Comparison of ENCODE assay signal across 20 cellular contexts in genomic region chr5:91875133-91875779, GRCh38.
DNase-seq lines count a peak whose midpoint lies in the region; ATAC-seq, FAIRE-seq and TF ChIP-seq lines count a peak whose summit lies in the region.
"Had no signal": no experiment of that assay in that cellular context is flagged by ENCODE, and none has a peak within 500 bp of the region (broad histone marks: within the 10 kb centered on the region; RNA-seq: fewer than 3 reads in every experiment).

No MANE protein-coding gene starts in this region.

- H4K20me1 ChIP-seq in GM23338 (replicated peaks; ENCODE audit: insufficient read depth), result no peaks in the 10 kb centered on the region
- H4K20me1 ChIP-seq in astrocyte (ENCODE audit: insufficient read depth, low read length), result no peaks in the 10 kb centered on the region

- H3K27me3 ChIP-seq in GM23338 (ENCODE audit: insufficient read depth) (no peaks in the 10 kb centered on the region), astrocyte (ENCODE audit: insufficient read depth, low read length) (no peaks in the 10 kb centered on the region), mesendoderm (ENCODE audit: insufficient read depth, low read length, poor library complexity) (no peaks in the 10 kb centered on the region)

- no peak overlapping the region for H2BK5ac ChIP-seq in mesendoderm (ENCODE audit: low read length)

- H3K18ac ChIP-seq in mesendoderm (ENCODE audit: low read length), result no peak overlapping the region

- H3K23ac ChIP-seq in mesendoderm (ENCODE audit: low read length), result no peak overlapping the region

- H3K56ac ChIP-seq in mesendoderm (ENCODE audit: low read length), result no peak overlapping the region

- ATAC-seq in GM23338, result peak; percentile 58
- ATAC-seq in HG03095 (IDR thresholded peaks at IDR 0.05; ENCODE audit: unreplicated experiment), result no peak
- no peak for ATAC-seq in stimulated activated effector memory CD8-positive, alpha-beta T cell treated with anti-CD3 and anti-CD28 coated beads, Interleukin-12 subunit alpha, Interleukin-12 subunit beta, amount 100 ng/mL, for 72 hours
- ATAC-seq: HCT116, SK-N-SH treated with all-trans-retinoic acid at 6 μM for 48 hours had no signal

- H3K4me3 ChIP-seq in GM23338 (no peak overlapping the region), astrocyte (ENCODE audit: insufficient read depth, low read depth, low read length) (no peak overlapping the region), mesendoderm (ENCODE audit: low read length) (no peak overlapping the region)
- H3K4me3 ChIP-seq: MG63 had no signal

- H3K4me2 ChIP-seq in GM23338, result peak overlapping the region; percentile 48; the same call in 1 of the 2 replicates
- peak overlapping the region; percentile 58 for H3K4me2 ChIP-seq in astrocyte (ENCODE audit: low read length)
- H3K4me2 ChIP-seq in mesendoderm (ENCODE audit: low read length), result no peak overlapping the region
- H3K4me2 ChIP-seq: KMS-11 had no signal

- no peak overlapping the region for H2BK15ac ChIP-seq in mesendoderm (replicated peaks; ENCODE audit: low read depth)

- no peaks in the 10 kb centered on the region for H3K9me2 ChIP-seq in GM23338 (ENCODE audit: insufficient read depth)

- H3K4me3 Mint-ChIP-seq in GM23338 (no peak overlapping the region), astrocyte (ENCODE audit: unreplicated experiment) (no peak overlapping the region)
- no peak overlapping the region for H3K4me3 Mint-ChIP-seq in stimulated activated effector memory CD8-positive, alpha-beta T cell treated with anti-CD3 and anti-CD28 coated beads, Interleukin-12 subunit alpha, Interleukin-12 subunit beta, amount 100 ng/mL, for 72 hours

- no peak overlapping the region for H2BK120ac ChIP-seq in mesendoderm (ENCODE audit: low read depth, low read length)

- peak in 1 of 2 experiments; percentile 21; a peak in 1 of 4 replicates for TF ChIP-seq CTCF in GM23338 (conservative IDR thresholded peaks at IDR 0.05; ENCODE audit: low read depth in 2 of 2)
- no peak for TF ChIP-seq CTCF in astrocyte (IDR thresholded peaks at IDR 0.05; ENCODE audit: insufficient read depth, low read depth, low read length)

- no CpG with 5 or more reads among the region's 9 CpGs for WGBS in mesendoderm (ENCODE audit: extremely low coverage, insufficient coverage, low lambda C conversion rate)

- H3K27me3 Mint-ChIP-seq in GM23338 (ENCODE audit: insufficient read depth, low read depth, poor library complexity) (peaks cover 3% of the 10 kb centered on the region), astrocyte (ENCODE audit: low read depth, unreplicated experiment) (no peaks in the 10 kb centered on the region)

- H2AFZ ChIP-seq in GM23338 (no peak overlapping the region), astrocyte (ENCODE audit: low read depth, low read length) (peak overlapping the region; percentile 20)

- H3K4me1 Mint-ChIP-seq in GM23338, result peaks cover 7% of the 10 kb centered on the region; the same call in 2 of the 3 replicates
- no peaks in the 10 kb centered on the region for H3K4me1 Mint-ChIP-seq in astrocyte (ENCODE audit: low read depth, unreplicated experiment)
- H3K4me1 Mint-ChIP-seq in stimulated activated effector memory CD8-positive, alpha-beta T cell treated with anti-CD3 and anti-CD28 coated beads, Interleukin-12 subunit alpha, Interleukin-12 subunit beta, amount 100 ng/mL, for 72 hours, result no peaks in the 10 kb centered on the region

- H3F3A ChIP-seq in GM23338 (replicated peaks; ENCODE audit: low read depth), result no peaks in the 10 kb centered on the region

- no peak for FAIRE-seq in astrocyte (lab: Jason Lieb, UNC)
- FAIRE-seq: GM19239 had no signal

- DNase-seq in GM23338 (ENCODE audit: low spot score) (peak; percentile 55), NCI-H345 (lab: John Stamatoyannopoulos, UW) (peak; percentile 54), astrocyte (ENCODE audit: low read depth) (no peak), mesendoderm (peak; percentile 19), cerebellum (ENCODE audit: low spot score) (no peak), HUDEP-2 (lab: John Stamatoyannopoulos, UW; ENCODE audit: unreplicated experiment in 76 of 76) (no peak)
- DNase-seq in stimulated activated effector memory CD8-positive, alpha-beta T cell treated with anti-CD3 and anti-CD28 coated beads, Interleukin-12 subunit alpha, Interleukin-12 subunit beta, amount 100 ng/mL, for 72 hours (ENCODE audit: low spot score in 2 of 2), result no peak
- DNase-seq: ACHN; Caco-2; MG63; NCI-H1092; NCI-H146; NCI-H524 treated with DMSO at 0.1 percent for 48 hours; NK-92 treated with Interleukin-12 subunit alpha and Interleukin-12 subunit beta, amount 100 ng/mL, for 24 hours; SHP77 treated with DMSO at 0.1 percent for 48 hours had no signal

- H3K27ac Mint-ChIP-seq in GM23338 (peak overlapping the region; percentile 64; the same call in 1 of the 2 replicates), astrocyte (ENCODE audit: unreplicated experiment) (no peak overlapping the region)
- no peak overlapping the region for H3K27ac Mint-ChIP-seq in stimulated activated effector memory CD8-positive, alpha-beta T cell treated with anti-CD3 and anti-CD28 coated beads, Interleukin-12 subunit alpha, Interleukin-12 subunit beta, amount 100 ng/mL, for 72 hours

- no peak overlapping the region for H4K8ac ChIP-seq in mesendoderm (ENCODE audit: low read depth, low read length)

- no peak overlapping the region for H3K4ac ChIP-seq in mesendoderm (ENCODE audit: low read depth, low read length)

- H3K36me3 Mint-ChIP-seq in GM23338 (ENCODE audit: low read depth), result no peaks in the 10 kb centered on the region
- H3K36me3 Mint-ChIP-seq in astrocyte (ENCODE audit: low read depth, unreplicated experiment), result no peaks in the 10 kb centered on the region
- no peaks in the 10 kb centered on the region for H3K36me3 Mint-ChIP-seq in stimulated activated effector memory CD8-positive, alpha-beta T cell treated with anti-CD3 and anti-CD28 coated beads, Interleukin-12 subunit alpha, Interleukin-12 subunit beta, amount 100 ng/mL, for 72 hours

- no peaks in the 10 kb centered on the region for H3K79me1 ChIP-seq in mesendoderm (ENCODE audit: low read length)

- no peaks in the 10 kb centered on the region for H3K9me3 ChIP-seq in astrocyte (ENCODE audit: insufficient read depth, low read depth, low read length)
- H3K9me3 ChIP-seq: Caco-2, MG63 had no signal

- H3K9me3 Mint-ChIP-seq in GM23338, result no peaks in the 10 kb centered on the region
- no peaks in the 10 kb centered on the region for H3K9me3 Mint-ChIP-seq in astrocyte (ENCODE audit: unreplicated experiment)
- H3K9me3 Mint-ChIP-seq in stimulated activated effector memory CD8-positive, alpha-beta T cell treated with anti-CD3 and anti-CD28 coated beads, Interleukin-12 subunit alpha, Interleukin-12 subunit beta, amount 100 ng/mL, for 72 hours, result peaks cover 8% of the 10 kb centered on the region

- no peak overlapping the region for H3K27ac ChIP-seq in GM23338 (ENCODE audit: low read depth)
- no peak overlapping the region for H3K27ac ChIP-seq in astrocyte (ENCODE audit: low read depth, low read length)
- H3K27ac ChIP-seq in mesendoderm (ENCODE audit: low read depth, low read length), result no peak overlapping the region
- H3K27ac ChIP-seq: KMS-11 had no signal

- H3K36me3 ChIP-seq in GM23338 (ENCODE audit: insufficient read depth) (no peaks in the 10 kb centered on the region), astrocyte (ENCODE audit: insufficient read depth, low read length) (no peaks in the 10 kb centered on the region), mesendoderm (ENCODE audit: control insufficient read depth, insufficient read depth, low read length) (no peaks in the 10 kb centered on the region)
- H3K36me3 ChIP-seq: MG63 had no signal

- H4K5ac ChIP-seq in mesendoderm (ENCODE audit: low read length), result no peak overlapping the region

- H2AK5ac ChIP-seq in mesendoderm (ENCODE audit: low read length), result no peak overlapping the region

- no peaks in the 10 kb centered on the region for H3K79me2 ChIP-seq in GM23338 (replicated peaks; ENCODE audit: insufficient read depth)
- H3K79me2 ChIP-seq in astrocyte (ENCODE audit: insufficient read depth, low read length), result no peaks in the 10 kb centered on the region
- no peaks in the 10 kb centered on the region for H3K79me2 ChIP-seq in mesendoderm (ENCODE audit: control insufficient read depth, insufficient read depth, low read length)

- H3K4me1 ChIP-seq in GM23338 (ENCODE audit: insufficient read depth) (0 out of 2 replicates have a peak, but pooled peaks cover 5% of the 10 kb centered on the region), astrocyte (ENCODE audit: insufficient read depth, low read length) (no peaks in the 10 kb centered on the region), mesendoderm (ENCODE audit: control insufficient read depth, low read depth, low read length) (no peaks in the 10 kb centered on the region)
- H3K4me1 ChIP-seq: Caco-2 had no signal

- H3K9ac ChIP-seq in astrocyte (ENCODE audit: low read length) (no peak overlapping the region), mesendoderm (ENCODE audit: low read length) (no peak overlapping the region)
- H3K9ac ChIP-seq: KMS-11 had no signal

TF ChIP-seq in GM23338, 12 proteins besides CTCF, POLR2A, EP300 and RAD21 (continues in another document):
- TF ChIP-seq NANOG (IDR thresholded peaks at IDR 0.05; ENCODE audit: borderline replicate concordance) (no peak), REST (IDR thresholded peaks at IDR 0.05; ENCODE audit: unreplicated experiment) (no peak)

Comparison
In these comparisons a context has a peak if more than half of its experiments do, and no peak if none do; other contexts are left out.
1. DNase-seq: peak in GM23338 (single experiment), NCI-H345 (single experiment) and mesendoderm (single experiment); none in astrocyte (single experiment), stimulated activated effector memory CD8-positive, alpha-beta T cell treated with anti-CD3 and anti-CD28 coated beads, Interleukin-12 subunit alpha, Interleukin-12 subunit beta, amount 100 ng/mL, for 72 hours (0 of 2), cerebellum (single experiment) and HUDEP-2 (0 of 76).